ENCODE assay signal across 8 cellular contexts in the genomic region with DNA sequence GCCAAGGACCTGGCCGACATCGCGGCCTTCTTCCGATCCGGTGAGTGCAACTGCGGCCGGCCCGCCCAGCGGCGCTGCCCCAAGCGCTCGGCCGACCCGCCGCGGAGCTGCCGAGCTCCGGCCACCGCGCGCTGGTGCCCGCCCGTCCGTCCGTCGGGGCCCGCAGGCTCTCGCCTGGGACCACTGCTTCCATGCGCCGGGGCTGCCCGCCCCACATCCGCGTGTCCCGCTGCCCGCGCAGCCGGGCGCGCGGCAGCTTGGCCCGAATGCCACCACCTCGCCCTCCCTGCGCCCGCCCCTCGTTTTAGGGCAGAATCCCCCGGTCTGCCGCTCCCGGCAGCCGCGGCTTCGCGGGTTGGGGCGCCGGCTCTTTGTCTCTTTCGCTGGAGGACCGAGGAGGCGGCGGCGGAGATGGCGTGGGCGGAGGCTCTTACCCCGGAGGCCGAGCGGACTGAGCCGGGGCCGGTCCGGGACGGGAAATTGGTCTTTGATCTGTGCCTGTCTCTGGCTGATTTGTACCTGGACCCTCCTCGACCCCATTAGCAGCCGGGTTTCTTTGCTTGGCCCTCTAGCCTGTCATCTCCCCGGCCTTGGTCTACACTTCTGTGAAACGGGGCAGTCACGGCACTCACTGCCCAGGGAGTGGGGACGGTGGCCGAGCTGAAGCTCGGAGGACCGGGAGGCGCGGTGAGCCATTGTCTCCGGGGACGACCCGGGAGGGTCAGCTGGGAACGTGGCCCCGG. TPM values are rescaled to one million over a fixed set of nuclear protein-coding genes. Genes with fewer than 3 reads are reported as not detected.
DNase-seq lines count a peak whose midpoint lies in the region; ATAC-seq lines count a peak whose summit lies in the region.

No MANE protein-coding gene starts in this region.

- H3K4me3 ChIP-seq in NT2/D1 (ENCODE audit: insufficient read length, low read depth) = peak overlapping the region; percentile 84
- H3K4me3 ChIP-seq in iPS-11a (ENCODE audit: low read depth, low read length) = peak overlapping the region; percentile 86
- peak overlapping the region; percentile 97 for H3K4me3 ChIP-seq in skeletal muscle cell (ENCODE audit: low read depth, low read length)

- no peaks in the 10 kb centered on the region for H3K27me3 ChIP-seq in NT2/D1 (ENCODE audit: insufficient read depth, insufficient read length)

- WGBS in adipose tissue, 3 donors = 0 to 1% (median 0%) methylated on average over 71 to 84 of the region's 84 CpGs

- peak; percentile 82 for DNase-seq in DMS53 (lab: John Stamatoyannopoulos, UW)
- no peak for DNase-seq in DMS53 treated with DMSO at 0.1 percent for 48 hours (lab: John Stamatoyannopoulos, UW; ENCODE audit: unreplicated experiment)
- no peak for DNase-seq in NT2/D1 (ENCODE audit: low read depth, low spot score)
- DNase-seq in skeletal muscle cell (ENCODE audit: low read depth) = no peak
- DNase-seq in GDM1 (lab: John Stamatoyannopoulos, UW) = no peak

- peaks cover 15% of the 10 kb centered on the region for H3K36me3 ChIP-seq in NT2/D1 (ENCODE audit: insufficient read depth, insufficient read length, low read length)

- H3K4me1 ChIP-seq in NT2/D1 (ENCODE audit: insufficient read depth, insufficient read length) = no peaks in the 10 kb centered on the region

- peak overlapping the region; percentile 98 for H3K27ac ChIP-seq in adipose tissue (ENCODE audit: low read depth, low read length)

- H3K9ac ChIP-seq in NT2/D1 (ENCODE audit: insufficient read length, low read depth) = peak overlapping the region; percentile 91

- H3K9me3 ChIP-seq in NT2/D1 (ENCODE audit: insufficient read depth, low read length) = no peaks in the 10 kb centered on the region

- peak; percentile 9 for ATAC-seq in HG02798 (IDR thresholded peaks at IDR 0.05; ENCODE audit: poor library complexity, unreplicated experiment)

RNA-seq across cellular contexts. Expression of a gene that starts 0.9 kb away (rescaled TPM):
- polyA plus RNA-seq in adipose tissue = 10 to 100 TPM; 10.3 to 63.1 (median 34.5) TPM
